8 cellular contexts compared by ENCODE assay signal in genomic region chr1:155858805-155859233, GRCh38. TPM values are rescaled to one million over a fixed set of nuclear protein-coding genes. Genes with fewer than 3 reads are reported as not detected.
DNase-seq lines count a peak whose midpoint lies in the region; ATAC-seq and TF ChIP-seq lines count a peak whose summit lies in the region.

No MANE protein-coding gene starts in this region.

- peak overlapping the region; percentile 73 for H3K27ac ChIP-seq in CD4-positive, alpha-beta memory T cell (ENCODE audit: low read depth, low read length)
- peak overlapping the region; percentile 56 for H3K27ac ChIP-seq in PC-9
- H3K27ac ChIP-seq in cingulate gyrus (ENCODE audit: low read depth, low read length), result peak overlapping the region; percentile 99

- H3K9me3 Mint-ChIP-seq in CD4-positive, alpha-beta memory T cell, result no peaks in the 10 kb centered on the region
- no peaks in the 10 kb centered on the region for H3K9me3 Mint-ChIP-seq in natural killer cell treated with Interleukin-12 subunit alpha and Interleukin-12 subunit beta and Interleukin-15 and Interleukin-18, amount 100 ng/mL, for 72 hours

- peaks cover 48% of the 10 kb centered on the region for H3K4me1 ChIP-seq in CD4-positive, alpha-beta memory T cell (ENCODE audit: insufficient read depth, low read length)
- peaks cover 18% of the 10 kb centered on the region for H3K4me1 ChIP-seq in PC-9 (replicated peaks; ENCODE audit: insufficient read depth)

- no peaks in the 10 kb centered on the region for H3K9me2 ChIP-seq in PC-9 (ENCODE audit: insufficient read depth)

- H3F3A ChIP-seq in PC-9 (ENCODE audit: insufficient read depth, low read depth), result peaks cover 37% of the 10 kb centered on the region

- BruUV-seq in PC-9 (replicated peaks; lab: Mats Ljungman, UMichigan), result no TSS peak

- CTCF ChIA-PET in CD4-positive, alpha-beta memory T cell (lab: Charles Lee; ENCODE audit: partially characterized antibody), result interaction anchor here (1.0 kb wide), 1 partner anchor 11 kb away, joined by 3 read pairs; no protein-coding TSS in a partner anchor
- CTCF ChIA-PET in PC-9 (lab: Charles Lee), result no interaction called here

- TF ChIP-seq CTCF in PC-9 (conservative IDR thresholded peaks at IDR 0.05), result no peak

- H3K27me3 ChIP-seq in CD4-positive, alpha-beta memory T cell (ENCODE audit: insufficient read depth, low read length), result no peaks in the 10 kb centered on the region
- H3K27me3 ChIP-seq in H7 (ENCODE audit: control insufficient read depth, insufficient read depth, low read length) (no peaks in the 10 kb centered on the region), PC-9 (ENCODE audit: insufficient read depth, low read depth) (peaks cover 15% of the 10 kb centered on the region; the same call in 1 of the 2 replicates)

- DNase-seq in CD4-positive, alpha-beta memory T cell, result no peak
- DNase-seq in H7 (no peak), PC-9 (peak in 1 of 2 experiments; percentile 69), activated gamma-delta T cell (lab: John Stamatoyannopoulos, UW) (no peak), NCI-H1048 (lab: John Stamatoyannopoulos, UW) (no peak), COR-L47 (lab: John Stamatoyannopoulos, UW) (no peak)
- peak; percentile 69 for DNase-seq in natural killer cell treated with Interleukin-12 subunit alpha and Interleukin-12 subunit beta and Interleukin-15 and Interleukin-18, amount 100 ng/mL, for 72 hours (ENCODE audit: low spot score)

- POLR2A ChIA-PET in CD4-positive, alpha-beta memory T cell (lab: Charles Lee; ENCODE audit: partially characterized antibody), result interaction anchor here (0.9 to 2.6 kb wide), 13 partner anchors 10 to 586 kb away, joined by 3 to 17 read pairs (median 5); partner anchors contain the start of genes ARHGEF2, CLK2, KHDC4 and LAMTOR2
- POLR2A ChIA-PET in PC-9 (lab: Charles Lee; ENCODE audit: unreplicated experiment), result no interaction called here

- H4K20me1 ChIP-seq in PC-9 (ENCODE audit: insufficient read depth), result no peaks in the 10 kb centered on the region

- H3K4me2 ChIP-seq in PC-9, result peak overlapping the region; percentile 90

- H2AFZ ChIP-seq in PC-9, result peak overlapping the region; percentile 50

- peak in 1 of 2 donors; percentile 17 for ATAC-seq in natural killer cell treated with Interleukin-12 subunit alpha and Interleukin-12 subunit beta and Interleukin-15 and Interleukin-18, amount 100 ng/mL, for 72 hours

- no peaks in the 10 kb centered on the region for H3K9me3 ChIP-seq in CD4-positive, alpha-beta memory T cell (ENCODE audit: control insufficient read depth in 1 of 2, low read length in 2 of 2)
- H3K9me3 ChIP-seq in PC-9 (ENCODE audit: insufficient read depth, low read depth), result no peaks in the 10 kb centered on the region

- peaks cover 29% of the 10 kb centered on the region for H3K79me2 ChIP-seq in PC-9 (ENCODE audit: low read depth)

- peak overlapping the region; percentile 15 to 68 for H3K4me3 ChIP-seq in CD4-positive, alpha-beta memory T cell (ENCODE audit: low read length in 2 of 2)
- peak overlapping the region; percentile 35 for H3K4me3 ChIP-seq in H7 (ENCODE audit: insufficient read depth, low read depth, low read length)
- peak overlapping the region; percentile 51; the same call in 1 of the 2 replicates for H3K4me3 ChIP-seq in PC-9

- H3K27me3 Mint-ChIP-seq in CD4-positive, alpha-beta memory T cell, result no peaks in the 10 kb centered on the region
- H3K27me3 Mint-ChIP-seq in natural killer cell treated with Interleukin-12 subunit alpha and Interleukin-12 subunit beta and Interleukin-15 and Interleukin-18, amount 100 ng/mL, for 72 hours, result no peaks in the 10 kb centered on the region

- intact Hi-C loops in CD4-positive, alpha-beta memory T cell (cut with micrococcal nuclease), result loop anchor here (1.0 to 5.0 kb wide), 2 partner anchors 52 to 118 kb away; partner anchors contain the start of genes ARHGEF2 and RIT1
- intact Hi-C loops in PC-9 (cut with micrococcal nuclease; ENCODE audit: unreplicated experiment), result loop anchor here (1.0 to 5.0 kb wide), 2 partner anchors 34 to 53 kb away; partner anchors contain the start of gene RIT1

- peak overlapping the region; percentile 88 to 100 (median 96) for H3K27ac Mint-ChIP-seq in CD4-positive, alpha-beta memory T cell
- peak overlapping the region; percentile 96 to 99 for H3K27ac Mint-ChIP-seq in natural killer cell treated with Interleukin-12 subunit alpha and Interleukin-12 subunit beta and Interleukin-15 and Interleukin-18, amount 100 ng/mL, for 72 hours

- peaks cover 6% of the 10 kb centered on the region for H3K36me3 ChIP-seq in CD4-positive, alpha-beta memory T cell (ENCODE audit: insufficient read depth, low read length)
- H3K36me3 ChIP-seq in H7 (replicated peaks; ENCODE audit: control insufficient read depth, insufficient read depth, low read length) (peaks cover 4% of the 10 kb centered on the region; the same call in 1 of the 2 replicates), PC-9 (ENCODE audit: low read depth) (peaks cover 15% of the 10 kb centered on the region; the same call in 1 of the 2 replicates)

- H3K4me1 Mint-ChIP-seq in CD4-positive, alpha-beta memory T cell, result peaks cover 18 to 53% (median 33%) of the 10 kb centered on the region in 4 donors
- H3K4me1 Mint-ChIP-seq in natural killer cell treated with Interleukin-12 subunit alpha and Interleukin-12 subunit beta and Interleukin-15 and Interleukin-18, amount 100 ng/mL, for 72 hours (ENCODE audit: low read depth in 2 of 2), result peaks cover 44 to 56% of the 10 kb centered on the region in 2 donors

- peak overlapping the region; percentile 88 to 99 (median 90) for H3K4me3 Mint-ChIP-seq in CD4-positive, alpha-beta memory T cell
- peak overlapping the region; percentile 96 for H3K4me3 Mint-ChIP-seq in natural killer cell treated with Interleukin-12 subunit alpha and Interleukin-12 subunit beta and Interleukin-15 and Interleukin-18, amount 100 ng/mL, for 72 hours

- H3K36me3 Mint-ChIP-seq in CD4-positive, alpha-beta memory T cell, result peaks cover 6 to 18% of the 10 kb centered on the region in 2 donors
- H3K36me3 Mint-ChIP-seq in natural killer cell treated with Interleukin-12 subunit alpha and Interleukin-12 subunit beta and Interleukin-15 and Interleukin-18, amount 100 ng/mL, for 72 hours, result peaks cover 5% of the 10 kb centered on the region

RNA-seq across cellular contexts. Expression of gene SYT11, which starts 0.5 kb away (rescaled TPM):
- 10 to 100 TPM; 17.7 to 18.2 TPM for total RNA-seq in CD4-positive, alpha-beta memory T cell
- 10 to 100 TPM; 10.7 to 15.8 TPM for polyA plus RNA-seq in CD4-positive, alpha-beta memory T cell
- total RNA-seq in H7 (2014; rRNA removed; shearing (Covaris generic)), result 9.6 and 11.0 TPM in 2 replicates
- 0.08 and 0.09 TPM in 2 replicates for total RNA-seq in PC-9 (2021)
- total RNA-seq in natural killer cell treated with Interleukin-12 subunit alpha and Interleukin-12 subunit beta and Interleukin-15 and Interleukin-18, amount 100 ng/mL, for 72 hours, result 10 to 100 TPM; 29.3 to 43.9 TPM

RNA-seq across cellular contexts. Expression of gene GON4L, which starts 1.8 kb away (rescaled TPM):
- total RNA-seq in CD4-positive, alpha-beta memory T cell, result 100 to 1,000 TPM; 118 to 134 TPM
- 10 to 100 TPM in 1 of 2 donors, 1 to 10 TPM in 1; 9.3 to 51.0 TPM for polyA plus RNA-seq in CD4-positive, alpha-beta memory T cell
- total RNA-seq in H7 (2014; rRNA removed; shearing (Covaris generic)), result 30.7 and 42.5 TPM in 2 replicates
- total RNA-seq in PC-9 (2021), result 41.1 and 45.8 TPM in 2 replicates
- 100 to 1,000 TPM in 1 of 2 donors, 10 to 100 TPM in 1; 91.0 to 124 TPM for total RNA-seq in natural killer cell treated with Interleukin-12 subunit alpha and Interleukin-12 subunit beta and Interleukin-15 and Interleukin-18, amount 100 ng/mL, for 72 hours

RNA-seq across cellular contexts. Expression of gene RIT1, which starts 52.3 kb away (rescaled TPM):
- total RNA-seq in CD4-positive, alpha-beta memory T cell, result 10 to 100 TPM; 45.0 to 48.0 TPM
- 10 to 100 TPM; 14.1 to 20.4 TPM for polyA plus RNA-seq in CD4-positive, alpha-beta memory T cell
- 39.1 and 47.1 TPM in 2 replicates for total RNA-seq in H7 (2014; rRNA removed; shearing (Covaris generic))
- total RNA-seq in PC-9 (2021), result 55.8 and 59.2 TPM in 2 replicates
- total RNA-seq in natural killer cell treated with Interleukin-12 subunit alpha and Interleukin-12 subunit beta and Interleukin-15 and Interleukin-18, amount 100 ng/mL, for 72 hours, result 10 to 100 TPM; 29.4 to 40.2 TPM
